In genomic region chr11:62607729-62608128, GRCh38 we compare ENCODE assay signal across 20 cellular contexts. TPM values are rescaled to one million over a fixed set of nuclear protein-coding genes. Genes with fewer than 3 reads are reported as not detected.
A peak's percentile ranks its signal among the peaks of the same experiment; 100 is the strongest.
DNase-seq lines count a peak whose midpoint lies in the region; ATAC-seq, FAIRE-seq and TF ChIP-seq lines count a peak whose summit lies in the region.
"Had no signal": no experiment of that assay in that cellular context is flagged by ENCODE, and none has a peak within 500 bp of the region (broad histone marks: within the 10 kb centered on the region; RNA-seq: fewer than 3 reads in every experiment).

No MANE protein-coding gene starts in this region.

- H3K27me3 Mint-ChIP-seq in activated CD4-positive, alpha-beta T cell treated with anti-CD3 and anti-CD28 coated beads, Interleukin-2, amount 10 ng/mL, durations not matched to agents 24 days and 14 days, result no peaks in the 10 kb centered on the region
- no peaks in the 10 kb centered on the region for H3K27me3 Mint-ChIP-seq in activated CD4-positive, alpha-beta T cell treated with anti-CD3 and anti-CD28 coated beads, Interleukin-2, amount 10 ng/mL, durations not matched to agents 7 days and 5 days
- H3K27me3 Mint-ChIP-seq in GM23338 (ENCODE audit: insufficient read depth, low read depth, poor library complexity) (peaks cover 38% of the 10 kb centered on the region), neural progenitor cell (ENCODE audit: insufficient read depth, low read depth) (peaks cover 5% of the 10 kb centered on the region)
- H3K27me3 Mint-ChIP-seq in activated CD4-positive, alpha-beta memory T cell treated with anti-CD3 and anti-CD28 coated beads for 36 hours, result no peaks in the 10 kb centered on the region
- H3K27me3 Mint-ChIP-seq: T-cell had no signal

- peaks cover 60% of the 10 kb centered on the region for H3K36me3 Mint-ChIP-seq in activated CD4-positive, alpha-beta T cell treated with anti-CD3 and anti-CD28 coated beads, Interleukin-2, amount 10 ng/mL, durations not matched to agents 24 days and 14 days (ENCODE audit: low read depth)
- peaks cover 60% of the 10 kb centered on the region for H3K36me3 Mint-ChIP-seq in activated CD4-positive, alpha-beta T cell treated with anti-CD3 and anti-CD28 coated beads, Interleukin-2, amount 10 ng/mL, durations not matched to agents 7 days and 5 days (ENCODE audit: low read depth)
- peaks cover 11% of the 10 kb centered on the region; the same call in 2 of the 3 replicates for H3K36me3 Mint-ChIP-seq in GM23338 (ENCODE audit: low read depth)
- H3K36me3 Mint-ChIP-seq in activated CD4-positive, alpha-beta memory T cell treated with anti-CD3 and anti-CD28 coated beads for 36 hours, result peaks cover 54% of the 10 kb centered on the region
- peaks cover 11% of the 10 kb centered on the region for H3K36me3 Mint-ChIP-seq in neural progenitor cell

- DNase-seq in activated CD4-positive, alpha-beta T cell treated with anti-CD3 and anti-CD28 coated beads, Interleukin-2, amount 10 ng/mL, durations not matched to agents 24 days and 14 days, result no peak
- no peak for DNase-seq in activated CD4-positive, alpha-beta T cell treated with anti-CD3 and anti-CD28 coated beads, Interleukin-2, amount 10 ng/mL, durations not matched to agents 7 days and 5 days
- DNase-seq in GM23338 (ENCODE audit: low spot score) (no peak), neural progenitor cell (ENCODE audit: low spot score) (no peak), small intestine (no peak), OCI-M2 (lab: John Stamatoyannopoulos, UW; ENCODE audit: unreplicated experiment) (no peak)
- DNase-seq in activated CD4-positive, alpha-beta memory T cell treated with anti-CD3 and anti-CD28 coated beads for 36 hours, result no peak
- DNase-seq: activated effector memory CD4-positive, alpha-beta T cell treated with anti-CD3 and anti-CD28 coated beads, Interleukin-2, amount 50 U/mL, for 16 hours; amygdala; central memory CD4-positive, alpha-beta T cell; KG1; NCI-H146; sigmoid colon; stimulated activated CD4-positive, alpha-beta T cell treated with anti-CD3 and anti-CD28 coated beads, Interleukin-2, amount 100 ng/mL, for 24 hours; T-cell had no signal

- peak overlapping the region; percentile 53 for H3K27ac Mint-ChIP-seq in activated CD4-positive, alpha-beta T cell treated with anti-CD3 and anti-CD28 coated beads, Interleukin-2, amount 10 ng/mL, durations not matched to agents 24 days and 14 days
- no peak overlapping the region for H3K27ac Mint-ChIP-seq in activated CD4-positive, alpha-beta T cell treated with anti-CD3 and anti-CD28 coated beads, Interleukin-2, amount 10 ng/mL, durations not matched to agents 7 days and 5 days
- H3K27ac Mint-ChIP-seq in GM23338, result no peak overlapping the region
- H3K27ac Mint-ChIP-seq in activated CD4-positive, alpha-beta memory T cell treated with anti-CD3 and anti-CD28 coated beads for 36 hours, result peak overlapping the region; percentile 32
- H3K27ac Mint-ChIP-seq in neural progenitor cell, result peak overlapping the region; percentile 9

- no peak for ATAC-seq in GM23338
- ATAC-seq in GM21717 (IDR thresholded peaks at IDR 0.05; ENCODE audit: unreplicated experiment), result no peak
- ATAC-seq: left lung, T-cell had no signal

- H2AFZ ChIP-seq in GM23338 (no peak overlapping the region), neural progenitor cell (replicated peaks) (no peak overlapping the region)
- H2AFZ ChIP-seq: parathyroid adenoma had no signal

- CTCF ChIA-PET in activated CD4-positive, alpha-beta T cell treated with anti-CD3 and anti-CD28 coated beads, Interleukin-2, amount 10 ng/mL, durations not matched to agents 7 days and 5 days (lab: Charles Lee), result interaction anchor here (0.6 to 4.5 kb wide), 3 partner anchors 9 to 105 kb away, joined by 3 to 40 read pairs (median 6); partner anchors contain the start of gene B3GAT3
- CTCF ChIA-PET in activated CD4-positive, alpha-beta memory T cell treated with anti-CD3 and anti-CD28 coated beads for 36 hours (lab: Charles Lee), result interaction anchor here (0.7 to 2.6 kb wide), 2 partner anchors 15 to 87 kb away, joined by 3 to 9 read pairs; no protein-coding TSS in a partner anchor

- POLR2A ChIA-PET in activated CD4-positive, alpha-beta T cell treated with anti-CD3 and anti-CD28 coated beads, Interleukin-2, amount 10 ng/mL, durations not matched to agents 7 days and 5 days (lab: Charles Lee), result interaction anchor here (0.6 to 0.7 kb wide), 2 partner anchors 58 to 64 kb away, joined by 3 to 7 read pairs; partner anchors contain the start of genes CSKMT and UQCC3
- POLR2A ChIA-PET in activated CD4-positive, alpha-beta memory T cell treated with anti-CD3 and anti-CD28 coated beads for 36 hours (lab: Charles Lee), result no interaction called here

- H3K27me3 ChIP-seq in GM23338 (ENCODE audit: insufficient read depth), result peaks cover 34% of the 10 kb centered on the region
- H3K27me3 ChIP-seq in neural progenitor cell, result peaks cover 28% of the 10 kb centered on the region
- H3K27me3 ChIP-seq in small intestine (ENCODE audit: control insufficient read depth in 2 of 2, insufficient read depth in 2 of 2, low read length in 2 of 2), result no peaks in the 10 kb centered on the region
- H3K27me3 ChIP-seq: esophagus muscularis mucosa, left lung, sigmoid colon had no signal

- intact Hi-C loops in activated CD4-positive, alpha-beta T cell treated with anti-CD3 and anti-CD28 coated beads, Interleukin-2, amount 10 ng/mL, durations not matched to agents 24 days and 14 days (cut with micrococcal nuclease), result loop anchor here (10.0 kb wide), 1 partner anchor 1637 kb away; the partner anchor contains the start of genes FKBP2 and PPP1R14B
- intact Hi-C loops in activated CD4-positive, alpha-beta memory T cell treated with anti-CD3 and anti-CD28 coated beads for 36 hours (cut with micrococcal nuclease), result no loop called here

- H3K79me2 ChIP-seq in GM23338 (replicated peaks; ENCODE audit: insufficient read depth) (no peaks in the 10 kb centered on the region), neural progenitor cell (ENCODE audit: low read depth) (no peaks in the 10 kb centered on the region)
- H3K79me2 ChIP-seq: parathyroid adenoma had no signal

- no peak overlapping the region for H3K4me2 ChIP-seq in GM23338
- H3K4me2 ChIP-seq in neural progenitor cell, result no peak overlapping the region

- peaks cover 16% of the 10 kb centered on the region; the same call in 1 of the 2 replicates for H3K4me1 ChIP-seq in GM23338 (ENCODE audit: insufficient read depth)
- H3K4me1 ChIP-seq in neural progenitor cell, result peaks cover 25% of the 10 kb centered on the region
- peaks cover 0 to 6% of the 10 kb centered on the region in 2 donors for H3K4me1 ChIP-seq in small intestine (ENCODE audit: control insufficient read depth in 2 of 2, insufficient read depth in 1 of 2, low read depth in 1 of 2, low read length in 1 of 2)
- H3K4me1 ChIP-seq: parathyroid adenoma had no signal

- no peak for FAIRE-seq in small intestine (lab: Jason Lieb, UNC)

- H3K4me3 ChIP-seq in GM23338 (no peak overlapping the region), neural progenitor cell (no peak overlapping the region), small intestine (ENCODE audit: low read depth in 1 of 2, low read length in 2 of 2) (no peak overlapping the region)
- H3K4me3 ChIP-seq: esophagus muscularis mucosa, left lung, sigmoid colon had no signal

- peaks cover 25% of the 10 kb centered on the region for H3F3A ChIP-seq in GM23338 (replicated peaks; ENCODE audit: low read depth)
- peaks cover 34% of the 10 kb centered on the region for H3F3A ChIP-seq in neural progenitor cell (ENCODE audit: low read depth)

- no peak overlapping the region for H3K9ac ChIP-seq in neural progenitor cell
- H3K9ac ChIP-seq: parathyroid adenoma had no signal

- no peaks in the 10 kb centered on the region for H3K9me3 ChIP-seq in neural progenitor cell (ENCODE audit: low read depth)
- H3K9me3 ChIP-seq in small intestine (ENCODE audit: control insufficient read depth, low read depth), result no peaks in the 10 kb centered on the region
- H3K9me3 ChIP-seq: esophagus muscularis mucosa, left lung, sigmoid colon had no signal

- no peak overlapping the region for H3K4me3 Mint-ChIP-seq in activated CD4-positive, alpha-beta T cell treated with anti-CD3 and anti-CD28 coated beads, Interleukin-2, amount 10 ng/mL, durations not matched to agents 24 days and 14 days
- no peak overlapping the region for H3K4me3 Mint-ChIP-seq in activated CD4-positive, alpha-beta T cell treated with anti-CD3 and anti-CD28 coated beads, Interleukin-2, amount 10 ng/mL, durations not matched to agents 7 days and 5 days
- H3K4me3 Mint-ChIP-seq in GM23338, result no peak overlapping the region
- H3K4me3 Mint-ChIP-seq in activated CD4-positive, alpha-beta memory T cell treated with anti-CD3 and anti-CD28 coated beads for 36 hours, result no peak overlapping the region
- no peak overlapping the region for H3K4me3 Mint-ChIP-seq in neural progenitor cell
- H3K4me3 Mint-ChIP-seq: T-cell had no signal

- peaks cover 42% of the 10 kb centered on the region for H3K4me1 Mint-ChIP-seq in activated CD4-positive, alpha-beta T cell treated with anti-CD3 and anti-CD28 coated beads, Interleukin-2, amount 10 ng/mL, durations not matched to agents 24 days and 14 days
- peaks cover 54% of the 10 kb centered on the region for H3K4me1 Mint-ChIP-seq in activated CD4-positive, alpha-beta T cell treated with anti-CD3 and anti-CD28 coated beads, Interleukin-2, amount 10 ng/mL, durations not matched to agents 7 days and 5 days
- H3K4me1 Mint-ChIP-seq in GM23338 (peaks cover 62% of the 10 kb centered on the region), neural progenitor cell (peaks cover 51% of the 10 kb centered on the region)
- H3K4me1 Mint-ChIP-seq in activated CD4-positive, alpha-beta memory T cell treated with anti-CD3 and anti-CD28 coated beads for 36 hours (ENCODE audit: low read depth), result peaks cover 46% of the 10 kb centered on the region

- no peaks in the 10 kb centered on the region for H3K9me2 ChIP-seq in GM23338 (ENCODE audit: insufficient read depth)

- TF ChIP-seq CTCF in GM23338 (conservative IDR thresholded peaks at IDR 0.05; ENCODE audit: low read depth in 2 of 2), result no peak
- TF ChIP-seq CTCF in neural progenitor cell (IDR thresholded peaks at IDR 0.05), result no peak

- 76 to 87% (median 83%) methylated on average over 4 of the region's 4 CpGs for WGBS in small intestine, 3 donors

- H3K27ac ChIP-seq in GM23338 (ENCODE audit: low read depth) (peak overlapping the region; percentile 7; the same call in 1 of the 2 replicates), neural progenitor cell (no peak overlapping the region), small intestine (ENCODE audit: low read depth in 1 of 2, low read length in 1 of 2) (no peak overlapping the region)
- H3K27ac ChIP-seq: esophagus muscularis mucosa, parathyroid adenoma, sigmoid colon, WERI-Rb-1 had no signal

- no peaks in the 10 kb centered on the region for H3K36me3 ChIP-seq in GM23338 (ENCODE audit: insufficient read depth)
- H3K36me3 ChIP-seq in neural progenitor cell, result no peaks in the 10 kb centered on the region
- H3K36me3 ChIP-seq in small intestine (ENCODE audit: control insufficient read depth in 2 of 2, insufficient read depth in 2 of 2, low read length in 2 of 2), result peaks cover 1 to 5% of the 10 kb centered on the region in 2 donors

- H4K20me1 ChIP-seq in GM23338 (replicated peaks; ENCODE audit: insufficient read depth) (0 out of 2 replicates have a peak, but pooled peaks cover 6% of the 10 kb centered on the region), neural progenitor cell (ENCODE audit: low read depth) (no peaks in the 10 kb centered on the region)

- H3K9me3 Mint-ChIP-seq in activated CD4-positive, alpha-beta T cell treated with anti-CD3 and anti-CD28 coated beads, Interleukin-2, amount 10 ng/mL, durations not matched to agents 24 days and 14 days, result no peaks in the 10 kb centered on the region
- no peaks in the 10 kb centered on the region for H3K9me3 Mint-ChIP-seq in activated CD4-positive, alpha-beta T cell treated with anti-CD3 and anti-CD28 coated beads, Interleukin-2, amount 10 ng/mL, durations not matched to agents 7 days and 5 days
- peaks cover 4% of the 10 kb centered on the region; the same call in 2 of the 3 replicates for H3K9me3 Mint-ChIP-seq in GM23338
- no peaks in the 10 kb centered on the region for H3K9me3 Mint-ChIP-seq in activated CD4-positive, alpha-beta memory T cell treated with anti-CD3 and anti-CD28 coated beads for 36 hours
- no peaks in the 10 kb centered on the region for H3K9me3 Mint-ChIP-seq in neural progenitor cell
- H3K9me3 Mint-ChIP-seq: T-cell had no signal

RNA-seq across cellular contexts. Expression of gene EML3, which starts 4.8 kb away (rescaled TPM):
- total RNA-seq in activated CD4-positive, alpha-beta T cell treated with anti-CD3 and anti-CD28 coated beads, Interleukin-2, amount 10 ng/mL, durations not matched to agents 24 days and 14 days, result 161 and 166 TPM in 2 replicates
- total RNA-seq in activated CD4-positive, alpha-beta T cell treated with anti-CD3 and anti-CD28 coated beads, Interleukin-2, amount 10 ng/mL, durations not matched to agents 7 days and 5 days, result 100 to 1,000 TPM; 137 to 144 TPM
- 17.1 and 19.3 TPM in 2 replicates for total RNA-seq in GM23338 (2014; rRNA removed; shearing (Covaris generic))
- polyA plus RNA-seq in GM23338 (2016; fragmentation: Nextera tagmentation; extraction: Ambion mirVana), result 15.4 and 15.5 TPM in 2 replicates
- total RNA-seq in activated CD4-positive, alpha-beta memory T cell treated with anti-CD3 and anti-CD28 coated beads for 36 hours, result 100 to 1,000 TPM; 113 to 116 TPM
- 4.0 and 26.6 TPM in 2 replicates for total RNA-seq in neural progenitor cell (ENCODE audit: low replicate concordance)
- polyA plus RNA-seq in small intestine, result 10 to 100 TPM; 28.8 to 46.2 (median 42.3) TPM

RNA-seq across cellular contexts. Expression of gene ROM1, which starts 5.3 kb away (rescaled TPM):
- total RNA-seq in activated CD4-positive, alpha-beta T cell treated with anti-CD3 and anti-CD28 coated beads, Interleukin-2, amount 10 ng/mL, durations not matched to agents 24 days and 14 days, result 2.3 and 3.1 TPM in 2 replicates
- total RNA-seq in activated CD4-positive, alpha-beta T cell treated with anti-CD3 and anti-CD28 coated beads, Interleukin-2, amount 10 ng/mL, durations not matched to agents 7 days and 5 days, result 1 to 10 TPM; 1.0 to 1.3 TPM
- total RNA-seq in GM23338 (2014; rRNA removed; shearing (Covaris generic)), result 0.24 TPM in 1 of 2 replicates, not detected in the other
- polyA plus RNA-seq in GM23338 (2016; fragmentation: Nextera tagmentation; extraction: Ambion mirVana) (0.65 and 0.89 TPM in 2 replicates), small intestine (1 to 10 TPM in 2 of 3 donors, under 1 TPM in 1; 0.54 to 8.4 (median 3.8) TPM)
- total RNA-seq in activated CD4-positive, alpha-beta memory T cell treated with anti-CD3 and anti-CD28 coated beads for 36 hours, result 1 to 10 TPM; 1.1 to 1.5 TPM
- total RNA-seq in neural progenitor cell (ENCODE audit: low replicate concordance), result 2.2 TPM in 1 of 2 replicates, not detected in the other

RNA-seq across cellular contexts. Expression of gene MTA2, which starts 6.1 kb away (rescaled TPM):
- total RNA-seq in activated CD4-positive, alpha-beta T cell treated with anti-CD3 and anti-CD28 coated beads, Interleukin-2, amount 10 ng/mL, durations not matched to agents 24 days and 14 days, result 219 and 220 TPM in 2 replicates
- total RNA-seq in activated CD4-positive, alpha-beta T cell treated with anti-CD3 and anti-CD28 coated beads, Interleukin-2, amount 10 ng/mL, durations not matched to agents 7 days and 5 days, result 100 to 1,000 TPM; 270 to 299 TPM
- total RNA-seq in GM23338 (2014; rRNA removed; shearing (Covaris generic)), result 93.6 and 102 TPM in 2 replicates
- 22.1 and 22.9 TPM in 2 replicates for polyA plus RNA-seq in GM23338 (2016; fragmentation: Nextera tagmentation; extraction: Ambion mirVana)
- total RNA-seq in activated CD4-positive, alpha-beta memory T cell treated with anti-CD3 and anti-CD28 coated beads for 36 hours, result 100 to 1,000 TPM; 166 to 167 TPM
- 108 and 135 TPM in 2 replicates for total RNA-seq in neural progenitor cell (ENCODE audit: low replicate concordance)
- 10 to 100 TPM; 40.5 to 64.7 (median 40.9) TPM for polyA plus RNA-seq in small intestine

RNA-seq across cellular contexts. Expression of gene B3GAT3, which starts 14.1 kb away (rescaled TPM):
- total RNA-seq in activated CD4-positive, alpha-beta T cell treated with anti-CD3 and anti-CD28 coated beads, Interleukin-2, amount 10 ng/mL, durations not matched to agents 24 days and 14 days, result 80.3 and 91.4 TPM in 2 replicates
- total RNA-seq in activated CD4-positive, alpha-beta T cell treated with anti-CD3 and anti-CD28 coated beads, Interleukin-2, amount 10 ng/mL, durations not matched to agents 7 days and 5 days, result 10 to 100 TPM; 63.4 to 71.1 TPM
- total RNA-seq in GM23338 (2014; rRNA removed; shearing (Covaris generic)), result 18.4 and 21.1 TPM in 2 replicates
- polyA plus RNA-seq in GM23338 (2016; fragmentation: Nextera tagmentation; extraction: Ambion mirVana), result 16.4 and 16.6 TPM in 2 replicates
- 10 to 100 TPM; 67.0 to 70.4 TPM for total RNA-seq in activated CD4-positive, alpha-beta memory T cell treated with anti-CD3 and anti-CD28 coated beads for 36 hours
- 21.2 and 44.0 TPM in 2 replicates for total RNA-seq in neural progenitor cell (ENCODE audit: low replicate concordance)
- polyA plus RNA-seq in small intestine, result 10 to 100 TPM; 16.3 to 39.3 (median 21.1) TPM

RNA-seq across cellular contexts. Expression of gene TUT1, which starts 16.4 kb away (rescaled TPM):
- 45.3 and 50.9 TPM in 2 replicates for total RNA-seq in activated CD4-positive, alpha-beta T cell treated with anti-CD3 and anti-CD28 coated beads, Interleukin-2, amount 10 ng/mL, durations not matched to agents 24 days and 14 days
- 10 to 100 TPM; 24.1 to 26.0 TPM for total RNA-seq in activated CD4-positive, alpha-beta T cell treated with anti-CD3 and anti-CD28 coated beads, Interleukin-2, amount 10 ng/mL, durations not matched to agents 7 days and 5 days
- 15.2 and 22.2 TPM in 2 replicates for total RNA-seq in GM23338 (2014; rRNA removed; shearing (Covaris generic))
- polyA plus RNA-seq in GM23338 (2016; fragmentation: Nextera tagmentation; extraction: Ambion mirVana) (12.8 and 14.0 TPM in 2 replicates), small intestine (10 to 100 TPM in 2 of 3 donors, 1 to 10 TPM in 1; 7.8 to 20.1 (median 13.7) TPM)
- total RNA-seq in activated CD4-positive, alpha-beta memory T cell treated with anti-CD3 and anti-CD28 coated beads for 36 hours, result 10 to 100 TPM; 32.7 to 34.2 TPM
- 4.8 and 23.1 TPM in 2 replicates for total RNA-seq in neural progenitor cell (ENCODE audit: low replicate concordance)

Comparison
In these comparisons a context has a peak if more than half of its experiments do, and no peak if none do; other contexts are left out.
1. H3K27ac Mint-ChIP-seq: peak in activated CD4-positive, alpha-beta T cell treated with anti-CD3 and anti-CD28 coated beads, Interleukin-2, amount 10 ng/mL, durations not matched to agents 24 days and 14 days (single experiment), activated CD4-positive, alpha-beta memory T cell treated with anti-CD3 and anti-CD28 coated beads for 36 hours (single experiment) and neural progenitor cell (single experiment); none in activated CD4-positive, alpha-beta T cell treated with anti-CD3 and anti-CD28 coated beads, Interleukin-2, amount 10 ng/mL, durations not matched to agents 7 days and 5 days (single experiment) and GM23338 (single experiment).